20 cellular contexts compared by ENCODE assay signal in the genomic region with DNA sequence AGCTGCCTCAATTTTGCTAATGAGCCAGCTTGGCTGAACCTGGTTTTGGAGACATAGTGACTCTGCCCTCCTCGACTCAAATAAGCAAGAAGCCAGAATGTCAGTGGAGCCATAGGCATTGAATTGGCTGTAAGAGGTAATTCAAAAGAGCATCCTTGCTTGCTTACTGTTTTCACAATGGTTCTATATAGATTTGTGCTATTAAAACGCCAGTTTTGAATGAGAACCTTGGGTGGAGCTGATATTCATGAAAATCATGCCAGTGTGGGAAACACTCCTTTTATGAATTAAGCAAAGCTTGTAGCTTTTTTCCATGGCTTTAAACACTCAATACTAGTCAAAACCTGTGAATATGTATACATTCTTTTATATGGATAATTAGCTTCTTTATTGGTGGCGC.
DNase-seq lines count a peak whose midpoint lies in the region.
"Had no signal": no experiment of that assay in that cellular context is flagged by ENCODE, and none has a peak within 500 bp of the region (broad histone marks: within the 10 kb centered on the region; RNA-seq: fewer than 3 reads in every experiment).

No MANE protein-coding gene starts in this region.

- DNase-seq in NCI-H1092 (lab: John Stamatoyannopoulos, UW): peak; percentile 12
- no peak for DNase-seq in NCI-H1092 treated with DMSO at 0.1 percent for 48 hours (lab: John Stamatoyannopoulos, UW)
- DNase-seq in NCI-H748 (lab: John Stamatoyannopoulos, UW; ENCODE audit: unreplicated experiment): peak; percentile 83
- DNase-seq in NCI-H748 treated with DMSO at 0.1 percent for 48 hours (lab: John Stamatoyannopoulos, UW): no peak
- peak; percentile 74 for DNase-seq in NCI-H1694 (lab: John Stamatoyannopoulos, UW)
- DNase-seq in NCI-H69 (lab: John Stamatoyannopoulos, UW): peak; percentile 95
- no peak for DNase-seq in AG20443 (ENCODE audit: low spot score)
- no peak for DNase-seq in midbrain (lab: John Stamatoyannopoulos, UW)
- DNase-seq: BE2C; CD8-positive, alpha-beta memory T cell; DMS153; DND-41; Karpas-422; NCI-H187; NCI-H524 treated with DMSO at 0.1 percent for 48 hours; NK-92 treated with Interleukin-12 subunit alpha and Interleukin-12 subunit beta, amount 100 ng/mL, for 24 hours; PC-9; SJCRH30; T-helper 17 cell; T1000 had no signal

Comparison
In these comparisons a context has a peak if more than half of its experiments do, and no peak if none do; other contexts are left out.
1. DNase-seq: peak in NCI-H1092 (single experiment), NCI-H748 (single experiment), NCI-H1694 (single experiment) and NCI-H69 (single experiment); none in NCI-H1092 treated with DMSO at 0.1 percent for 48 hours (single experiment), NCI-H748 treated with DMSO at 0.1 percent for 48 hours (single experiment), AG20443 (single experiment) and midbrain (single experiment).